In genomic region chr17:77381185-77381700, GRCh38 we compare ENCODE assay signal across 12 cellular contexts.
DNase-seq lines count a peak whose midpoint lies in the region; ATAC-seq and TF ChIP-seq lines count a peak whose summit lies in the region.
"Had no signal": no experiment of that assay in that cellular context is flagged by ENCODE, and none has a peak within 500 bp of the region (broad histone marks: within the 10 kb centered on the region; RNA-seq: fewer than 3 reads in every experiment).

No MANE protein-coding gene starts in this region.

- no peaks in the 10 kb centered on the region for H3K27me3 Mint-ChIP-seq in CD4-positive, CD25-positive, alpha-beta regulatory T cell

- peaks cover 65% of the 10 kb centered on the region for H3K79me2 ChIP-seq in parathyroid adenoma

- no peak overlapping the region for H3K4me3 ChIP-seq in CD4-positive, CD25-positive, alpha-beta regulatory T cell (ENCODE audit: low read depth, low read length)
- no peak overlapping the region for H3K4me3 ChIP-seq in HEK293 (ENCODE audit: low read depth, low read length)
- no peak overlapping the region for H3K4me3 ChIP-seq in parathyroid adenoma (ENCODE audit: low read depth, low read length)

- peaks cover 3% of the 10 kb centered on the region for H3K36me3 Mint-ChIP-seq in CD4-positive, CD25-positive, alpha-beta regulatory T cell

- no peaks in the 10 kb centered on the region for H3K9me3 Mint-ChIP-seq in CD4-positive, CD25-positive, alpha-beta regulatory T cell

- peak overlapping the region; percentile 60 for H3K27ac ChIP-seq in CD4-positive, CD25-positive, alpha-beta regulatory T cell (ENCODE audit: insufficient read depth, low read length, poor library complexity, severe bottlenecking)
- H3K27ac ChIP-seq in HEK293 (ENCODE audit: extremely low read depth, low read depth, low read length) (no peak overlapping the region), cingulate gyrus (ENCODE audit: low read depth, low read length) (peak overlapping the region; percentile 54), parathyroid adenoma (peak overlapping the region; percentile 8)

- peaks cover 8 to 94% (median 44%) of the 10 kb centered on the region in 4 donors for H3K4me1 Mint-ChIP-seq in CD4-positive, CD25-positive, alpha-beta regulatory T cell

- no peak for TF ChIP-seq CTCF in HEK293 (tag by site-specific recombination; IDR thresholded peaks at IDR 0.05)
- TF ChIP-seq CTCF in parathyroid adenoma (IDR thresholded peaks at IDR 0.05), result no peak

- no peaks in the 10 kb centered on the region for H3K27me3 ChIP-seq in CD4-positive, CD25-positive, alpha-beta regulatory T cell (ENCODE audit: control insufficient read depth, insufficient read depth, low read length)
- no peaks in the 10 kb centered on the region for H3K27me3 ChIP-seq in parathyroid adenoma (ENCODE audit: control insufficient read depth, insufficient read depth, low read length)

- no peak overlapping the region for H3K4me2 ChIP-seq in parathyroid adenoma (ENCODE audit: low read length)

- H3K4me1 ChIP-seq in CD4-positive, CD25-positive, alpha-beta regulatory T cell (ENCODE audit: control insufficient read depth, insufficient read depth, low read length, poor library complexity, severe bottlenecking), result peaks cover 84% of the 10 kb centered on the region
- H3K4me1 ChIP-seq in HEK293 (ENCODE audit: control insufficient read depth, insufficient read depth, low read length) (peaks cover 3% of the 10 kb centered on the region; the same call in 1 of the 2 replicates), parathyroid adenoma (peaks cover 53% of the 10 kb centered on the region)

- POLR2A ChIA-PET in HEK293 (lab: Yijun Ruan, JAX), result interaction anchor here (0.9 kb wide), 1 partner anchor 10 kb away, joined by 3 read pairs; no protein-coding TSS in a partner anchor

- no peak for DNase-seq in CD4-positive, CD25-positive, alpha-beta regulatory T cell
- no peak for DNase-seq in NCI-H128 (lab: John Stamatoyannopoulos, UW; ENCODE audit: unreplicated experiment)
- no peak for DNase-seq in putamen (ENCODE audit: low spot score)
- DNase-seq in NCI-H1105 treated with DMSO at 0.1 percent for 48 hours (lab: John Stamatoyannopoulos, UW), result no peak
- DNase-seq: activated CD4-positive, alpha-beta T cell treated with anti-CD3 and anti-CD28 coated beads for 1 hour; amniotic stem cell; NCI-H510A had no signal

- peak overlapping the region; percentile 77 to 87 (median 82) for H3K4me3 Mint-ChIP-seq in CD4-positive, CD25-positive, alpha-beta regulatory T cell

- no peak overlapping the region for H2AFZ ChIP-seq in parathyroid adenoma

- H3K36me3 ChIP-seq in CD4-positive, CD25-positive, alpha-beta regulatory T cell (ENCODE audit: control insufficient read depth, insufficient read depth, low read length), result no peaks in the 10 kb centered on the region
- H3K36me3 ChIP-seq in HEK293 (ENCODE audit: control insufficient read depth in 2 of 2, insufficient read depth in 1 of 2, low read length in 2 of 2) (no peaks in the 10 kb centered on the region; a peak in 1 of 3 replicates), parathyroid adenoma (ENCODE audit: control insufficient read depth, insufficient read depth, low read length) (no peaks in the 10 kb centered on the region)

- CTCF ChIA-PET in HEK293 (lab: Yijun Ruan, JAX), result interaction anchor here (0.6 to 1.0 kb wide), 3 partner anchors 26 to 1330 kb away, joined by 3 to 4 read pairs (median 3); no protein-coding TSS in a partner anchor

- no peak overlapping the region for H3K9ac ChIP-seq in parathyroid adenoma

- H3K9me3 ChIP-seq in CD4-positive, CD25-positive, alpha-beta regulatory T cell (ENCODE audit: control insufficient read depth in 2 of 2, low read length in 2 of 2), result no peaks in the 10 kb centered on the region
- no peaks in the 10 kb centered on the region for H3K9me3 ChIP-seq in HEK293 (ENCODE audit: control insufficient read depth, insufficient read depth, low read depth, low read length)
- H3K9me3 ChIP-seq in parathyroid adenoma (ENCODE audit: control insufficient read depth, low read length), result no peaks in the 10 kb centered on the region

- H3K27ac Mint-ChIP-seq in CD4-positive, CD25-positive, alpha-beta regulatory T cell, result peak overlapping the region; percentile 90 to 95 (median 92)

- ATAC-seq in CD4-positive, CD25-positive, alpha-beta regulatory T cell (ENCODE audit: low read depth in 2 of 2), result no peak
- ATAC-seq in HG03520 (IDR thresholded peaks at IDR 0.05; ENCODE audit: unreplicated experiment), result no peak
- ATAC-seq: sciatic nerve had no signal

TF ChIP-seq in HEK293, 187 proteins besides CTCF, POLR2A, EP300 and RAD21 (continues in another document):
- TF ChIP-seq ZIC2 (tag by site-specific recombination; IDR thresholded peaks at IDR 0.05), result 0 out of 2 replicates have a peak, but pooled peaks have one; percentile 9
- no peak for TF ChIP-seq GLI2 (tag by site-specific recombination; IDR thresholded peaks at IDR 0.05; ENCODE audit: borderline replicate concordance, low read depth)
- 0 out of 2 replicates have a peak, but pooled peaks have one; percentile 30 for TF ChIP-seq GLIS2 (tag by site-specific recombination; IDR thresholded peaks at IDR 0.05)
- TF ChIP-seq, protein P1, sequence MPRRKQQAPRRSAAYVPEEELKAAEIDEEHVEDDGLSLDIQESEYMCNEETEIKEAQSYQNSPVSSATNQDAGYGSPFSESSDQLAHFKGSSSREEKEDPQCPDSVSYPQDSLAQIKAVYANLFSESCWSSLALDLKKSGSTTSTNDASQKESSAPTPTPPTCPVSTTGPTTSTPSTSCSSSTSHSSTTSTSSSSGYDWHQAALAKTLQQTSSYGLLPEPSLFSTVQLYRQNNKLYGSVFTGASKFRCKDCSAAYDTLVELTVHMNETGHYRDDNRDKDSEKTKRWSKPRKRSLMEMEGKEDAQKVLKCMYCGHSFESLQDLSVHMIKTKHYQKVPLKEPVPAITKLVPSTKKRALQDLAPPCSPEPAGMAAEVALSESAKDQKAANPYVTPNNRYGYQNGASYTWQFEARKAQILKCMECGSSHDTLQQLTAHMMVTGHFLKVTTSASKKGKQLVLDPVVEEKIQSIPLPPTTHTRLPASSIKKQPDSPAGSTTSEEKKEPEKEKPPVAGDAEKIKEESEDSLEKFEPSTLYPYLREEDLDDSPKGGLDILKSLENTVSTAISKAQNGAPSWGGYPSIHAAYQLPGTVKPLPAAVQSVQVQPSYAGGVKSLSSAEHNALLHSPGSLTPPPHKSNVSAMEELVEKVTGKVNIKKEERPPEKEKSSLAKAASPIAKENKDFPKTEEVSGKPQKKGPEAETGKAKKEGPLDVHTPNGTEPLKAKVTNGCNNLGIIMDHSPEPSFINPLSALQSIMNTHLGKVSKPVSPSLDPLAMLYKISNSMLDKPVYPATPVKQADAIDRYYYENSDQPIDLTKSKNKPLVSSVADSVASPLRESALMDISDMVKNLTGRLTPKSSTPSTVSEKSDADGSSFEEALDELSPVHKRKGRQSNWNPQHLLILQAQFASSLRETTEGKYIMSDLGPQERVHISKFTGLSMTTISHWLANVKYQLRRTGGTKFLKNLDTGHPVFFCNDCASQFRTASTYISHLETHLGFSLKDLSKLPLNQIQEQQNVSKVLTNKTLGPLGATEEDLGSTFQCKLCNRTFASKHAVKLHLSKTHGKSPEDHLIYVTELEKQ (tag by site-specific recombination; IDR thresholded peaks at IDR 0.05; ENCODE audit: borderline replicate concordance), result no peak
- TF ChIP-seq, protein P2, sequence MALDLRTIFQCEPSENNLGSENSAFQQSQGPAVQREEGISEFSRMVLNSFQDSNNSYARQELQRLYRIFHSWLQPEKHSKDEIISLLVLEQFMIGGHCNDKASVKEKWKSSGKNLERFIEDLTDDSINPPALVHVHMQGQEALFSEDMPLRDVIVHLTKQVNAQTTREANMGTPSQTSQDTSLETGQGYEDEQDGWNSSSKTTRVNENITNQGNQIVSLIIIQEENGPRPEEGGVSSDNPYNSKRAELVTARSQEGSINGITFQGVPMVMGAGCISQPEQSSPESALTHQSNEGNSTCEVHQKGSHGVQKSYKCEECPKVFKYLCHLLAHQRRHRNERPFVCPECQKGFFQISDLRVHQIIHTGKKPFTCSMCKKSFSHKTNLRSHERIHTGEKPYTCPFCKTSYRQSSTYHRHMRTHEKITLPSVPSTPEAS (tag by site-specific recombination; IDR thresholded peaks at IDR 0.05), result no peak
- TF ChIP-seq SETDB1 (IDR thresholded peaks at IDR 0.05; ENCODE audit: insufficient read length, low read length), result no peak
- TF ChIP-seq ZFP3 (tag by site-specific recombination; IDR thresholded peaks at IDR 0.05; ENCODE audit: low read depth), result no peak
- no peak for TF ChIP-seq ZSCAN5A (tag by site-specific recombination; IDR thresholded peaks at IDR 0.05)
- no peak for TF ChIP-seq ZNF433 (tag by site-specific recombination; IDR thresholded peaks at IDR 0.05; ENCODE audit: low read depth)
- TF ChIP-seq GLIS1 (tag by site-specific recombination; IDR thresholded peaks at IDR 0.05), result peak; percentile 42; the same call in 1 of the 2 replicates
- no peak for TF ChIP-seq ZNF830 (tag by site-specific recombination; IDR thresholded peaks at IDR 0.05; ENCODE audit: low read depth)
- no peak for TF ChIP-seq ZNF791 (tag by site-specific recombination; IDR thresholded peaks at IDR 0.05)
- TF ChIP-seq ZBTB26 (tag by site-specific recombination; optimal IDR thresholded peaks at IDR 0.05), result no peak
- TF ChIP-seq YY2 (tag by site-specific recombination; IDR thresholded peaks at IDR 0.05), result no peak
- no peak for TF ChIP-seq SCRT1 (tag by site-specific recombination; IDR thresholded peaks at IDR 0.05; ENCODE audit: borderline replicate concordance)
